ENCODE assay signal across 12 cellular contexts in the genomic region with DNA sequence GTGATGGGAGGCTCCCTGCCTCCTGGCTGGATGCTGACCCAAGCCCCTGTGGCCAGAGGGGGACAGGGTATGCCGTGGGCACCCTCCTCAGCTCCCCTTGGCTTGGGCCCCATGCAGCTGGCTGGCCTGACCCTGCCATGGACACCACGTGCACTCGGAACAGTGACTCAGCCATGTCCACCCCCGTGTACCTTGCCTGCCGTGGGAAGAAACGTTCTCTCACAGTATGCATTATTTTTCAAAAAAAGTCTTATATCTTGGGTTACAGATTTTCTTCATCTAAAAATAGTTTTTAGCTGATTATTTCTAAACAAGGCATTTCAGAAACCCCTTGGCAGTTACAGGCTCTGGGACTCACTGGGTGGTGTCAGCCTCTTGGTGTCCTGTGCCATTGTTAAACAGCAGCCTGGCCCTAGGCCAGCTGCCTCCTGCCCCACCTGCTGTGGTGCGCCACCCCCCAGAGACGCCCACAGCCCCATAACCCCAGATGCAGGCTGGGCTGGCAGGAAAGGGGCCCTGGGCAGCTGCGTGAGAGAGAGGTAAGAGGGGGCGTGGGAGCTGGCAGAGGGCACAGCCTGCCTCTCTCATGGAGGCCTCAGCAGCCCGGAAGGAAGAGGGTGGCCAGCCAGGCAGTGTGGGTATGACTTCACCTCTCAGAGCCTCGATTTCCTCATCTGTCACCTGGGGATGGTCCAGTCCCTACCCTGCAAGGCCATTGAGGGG.
DNase-seq lines count a peak whose midpoint lies in the region; ATAC-seq lines count a peak whose summit lies in the region.
"Had no signal": no experiment of that assay in that cellular context is flagged by ENCODE, and none has a peak within 500 bp of the region (broad histone marks: within the 10 kb centered on the region; RNA-seq: fewer than 3 reads in every experiment).

No MANE protein-coding gene starts in this region.

- no peaks in the 10 kb centered on the region for H3K27me3 Mint-ChIP-seq in activated T-helper 1 cell treated with anti-CD3 and anti-CD28 coated beads, Interleukin-12 subunit alpha, Interleukin-12 subunit beta, Interleukin-2, Interleukin-4 antibody, amounts not matched to agents 30 ng/mL and 10 ng/mL and 1 ng/mL, durations not matched to agents 14 hours and 24 hours and 36 hours (ENCODE audit: insufficient read depth)

- H3K36me3 ChIP-seq in effector memory CD4-positive, alpha-beta T cell (ENCODE audit: control insufficient read depth, insufficient read depth, low read length): no peaks in the 10 kb centered on the region

- no peaks in the 10 kb centered on the region for H3K27me3 ChIP-seq in effector memory CD4-positive, alpha-beta T cell (replicated peaks; ENCODE audit: control insufficient read depth, insufficient read depth, low read length, poor library complexity, severe bottlenecking)

- no peak overlapping the region for H3K4me3 ChIP-seq in effector memory CD4-positive, alpha-beta T cell (ENCODE audit: insufficient read depth, low read depth, low read length, poor library complexity, severe bottlenecking)
- H3K4me3 ChIP-seq: PC-9 had no signal

- H3K4me1 Mint-ChIP-seq in activated T-helper 1 cell treated with anti-CD3 and anti-CD28 coated beads, Interleukin-12 subunit alpha, Interleukin-12 subunit beta, Interleukin-2, Interleukin-4 antibody, amounts not matched to agents 30 ng/mL and 10 ng/mL and 1 ng/mL, durations not matched to agents 14 hours and 24 hours and 36 hours (ENCODE audit: low read depth): no peaks in the 10 kb centered on the region

- H3K36me3 Mint-ChIP-seq in activated T-helper 1 cell treated with anti-CD3 and anti-CD28 coated beads, Interleukin-12 subunit alpha, Interleukin-12 subunit beta, Interleukin-2, Interleukin-4 antibody, amounts not matched to agents 30 ng/mL and 10 ng/mL and 1 ng/mL, durations not matched to agents 14 hours and 24 hours and 36 hours (ENCODE audit: low read depth): no peaks in the 10 kb centered on the region

- no peaks in the 10 kb centered on the region for H3K9me3 ChIP-seq in effector memory CD4-positive, alpha-beta T cell (ENCODE audit: control insufficient read depth, low read length)

- no peaks in the 10 kb centered on the region for H3K4me1 ChIP-seq in effector memory CD4-positive, alpha-beta T cell (ENCODE audit: control insufficient read depth, insufficient read depth, low read length, poor library complexity, severe bottlenecking)

- intact Hi-C loops in activated T-helper 1 cell treated with anti-CD3 and anti-CD28 coated beads, Interleukin-12 subunit alpha, Interleukin-12 subunit beta, Interleukin-2, Interleukin-4 antibody, amounts not matched to agents 30 ng/mL and 10 ng/mL and 1 ng/mL, durations not matched to agents 14 hours and 24 hours and 36 hours (cut with micrococcal nuclease): no loop called here

- no peak overlapping the region for H3K27ac ChIP-seq in effector memory CD4-positive, alpha-beta T cell (ENCODE audit: insufficient read depth, low read length, poor library complexity, severe bottlenecking)
- H3K27ac ChIP-seq: PC-9 had no signal

- H3K27ac Mint-ChIP-seq in activated T-helper 1 cell treated with anti-CD3 and anti-CD28 coated beads, Interleukin-12 subunit alpha, Interleukin-12 subunit beta, Interleukin-2, Interleukin-4 antibody, amounts not matched to agents 30 ng/mL and 10 ng/mL and 1 ng/mL, durations not matched to agents 14 hours and 24 hours and 36 hours: no peak overlapping the region
- H3K27ac Mint-ChIP-seq: activated T-cell treated with anti-CD3 and anti-CD28 coated beads, Interleukin-2, amount 50 U/mL, for 72 hours had no signal

- H3K9me3 Mint-ChIP-seq in activated T-helper 1 cell treated with anti-CD3 and anti-CD28 coated beads, Interleukin-12 subunit alpha, Interleukin-12 subunit beta, Interleukin-2, Interleukin-4 antibody, amounts not matched to agents 30 ng/mL and 10 ng/mL and 1 ng/mL, durations not matched to agents 14 hours and 24 hours and 36 hours: no peaks in the 10 kb centered on the region
- H3K9me3 Mint-ChIP-seq: activated T-cell treated with anti-CD3 and anti-CD28 coated beads, Interleukin-2, amount 50 U/mL, for 72 hours; neural crest cell had no signal

- DNase-seq in EH (ENCODE audit: low read depth) (peak; percentile 16), NCI-H1092 treated with DMSO at 0.1 percent for 48 hours (lab: John Stamatoyannopoulos, UW) (peak; percentile 54), dermis microvascular lymphatic vessel endothelial cell (ENCODE audit: low read depth in 2 of 2) (peak; percentile 25 to 93), occipital lobe (lab: John Stamatoyannopoulos, UW) (peak; percentile 53)
- no peak for DNase-seq in effector memory CD4-positive, alpha-beta T cell
- DNase-seq in activated T-helper 1 cell treated with anti-CD3 and anti-CD28 coated beads, Interleukin-12 subunit alpha, Interleukin-12 subunit beta, Interleukin-2, Interleukin-4 antibody, amounts not matched to agents 30 ng/mL and 10 ng/mL and 1 ng/mL, durations not matched to agents 14 hours and 24 hours and 36 hours (ENCODE audit: low spot score): no peak
- DNase-seq in stimulated activated CD4-positive, alpha-beta T cell treated with anti-CD3 and anti-CD28 coated beads, Interleukin-4, amount 100 ng/mL, for 24 hours: no peak
- DNase-seq: activated T-cell treated with anti-CD3 and anti-CD28 coated beads, Interleukin-2, amount 50 U/mL, for 72 hours; PC-9; trophoblast cell had no signal

- H3K4me3 Mint-ChIP-seq in activated T-helper 1 cell treated with anti-CD3 and anti-CD28 coated beads, Interleukin-12 subunit alpha, Interleukin-12 subunit beta, Interleukin-2, Interleukin-4 antibody, amounts not matched to agents 30 ng/mL and 10 ng/mL and 1 ng/mL, durations not matched to agents 14 hours and 24 hours and 36 hours: no peak overlapping the region
- H3K4me3 Mint-ChIP-seq: activated T-cell treated with anti-CD3 and anti-CD28 coated beads, Interleukin-2, amount 50 U/mL, for 72 hours; neural crest cell had no signal

- no peak for ATAC-seq in GM21515 (IDR thresholded peaks at IDR 0.05; ENCODE audit: unreplicated experiment)

Comparison
In these comparisons a context has a peak if more than half of its experiments do, and no peak if none do; other contexts are left out.
1. DNase-seq: peak in EH (single experiment), NCI-H1092 treated with DMSO at 0.1 percent for 48 hours (single experiment), dermis microvascular lymphatic vessel endothelial cell (2 of 2) and occipital lobe (single experiment); none in effector memory CD4-positive, alpha-beta T cell (0 of 3), activated T-helper 1 cell treated with anti-CD3 and anti-CD28 coated beads, Interleukin-12 subunit alpha, Interleukin-12 subunit beta, Interleukin-2, Interleukin-4 antibody, amounts not matched to agents 30 ng/mL and 10 ng/mL and 1 ng/mL, durations not matched to agents 14 hours and 24 hours and 36 hours (single experiment) and stimulated activated CD4-positive, alpha-beta T cell treated with anti-CD3 and anti-CD28 coated beads, Interleukin-4, amount 100 ng/mL, for 24 hours (single experiment).